9 cellular contexts compared by ENCODE assay signal in genomic region chr3:27943106-27943505, GRCh38.
A peak's percentile ranks its signal among the peaks of the same experiment; 100 is the strongest.
DNase-seq lines count a peak whose midpoint lies in the region; ATAC-seq and TF ChIP-seq lines count a peak whose summit lies in the region.
"Had no signal": no experiment of that assay in that cellular context is flagged by ENCODE, and none has a peak within 500 bp of the region (broad histone marks: within the 10 kb centered on the region; RNA-seq: fewer than 3 reads in every experiment).

No MANE protein-coding gene starts in this region.

- no peak overlapping the region for H2AFZ ChIP-seq in PC-9

- no peaks in the 10 kb centered on the region for H3F3A ChIP-seq in PC-9 (ENCODE audit: insufficient read depth, low read depth)

- POLR2A ChIA-PET in PC-9 (lab: Charles Lee; ENCODE audit: unreplicated experiment): no interaction called here

- H3K9me3 Mint-ChIP-seq in CD14-positive monocyte: peaks cover 0 to 4% (median 0%) of the 10 kb centered on the region in 7 donors

- no peaks in the 10 kb centered on the region for H4K20me1 ChIP-seq in PC-9 (ENCODE audit: insufficient read depth)

- intact Hi-C loops in PC-9 (cut with micrococcal nuclease; ENCODE audit: unreplicated experiment) (no loop called here), CD14-positive monocyte (cut with micrococcal nuclease) (no loop called here)

- no peaks in the 10 kb centered on the region for H3K4me1 ChIP-seq in PC-9 (replicated peaks; ENCODE audit: insufficient read depth)

- ATAC-seq in GM21825 (IDR thresholded peaks at IDR 0.05; ENCODE audit: unreplicated experiment): no peak

- TF ChIP-seq CTCF in AG09319 (IDR thresholded peaks at IDR 0.05; ENCODE audit: low read depth, low read length): peak; percentile 33
- 0 out of 2 replicates have a peak, but pooled peaks have one; percentile 12 for TF ChIP-seq CTCF in GM12874 (IDR thresholded peaks at IDR 0.05; ENCODE audit: insufficient read depth, low read depth, low read length)
- peak; percentile 56 for TF ChIP-seq CTCF in PC-9 (conservative IDR thresholded peaks at IDR 0.05)
- peak; percentile 27 for TF ChIP-seq CTCF in foreskin fibroblast (IDR thresholded peaks at IDR 0.05; ENCODE audit: low read depth, low read length)
- no peak for TF ChIP-seq CTCF in CD14-positive monocyte (IDR thresholded peaks at IDR 0.05)

- peaks cover 1 to 3% (median 1%) of the 10 kb centered on the region in 3 donors for H3K27me3 Mint-ChIP-seq in CD14-positive monocyte (ENCODE audit: low read depth in 3 of 3)

- H3K9me3 ChIP-seq in PC-9 (ENCODE audit: insufficient read depth, low read depth): no peaks in the 10 kb centered on the region

- no peaks in the 10 kb centered on the region for H3K27me3 ChIP-seq in PC-9 (ENCODE audit: insufficient read depth, low read depth)

- H3K4me3 ChIP-seq in PC-9: no peak overlapping the region
- no peak overlapping the region for H3K4me3 ChIP-seq in foreskin fibroblast (ENCODE audit: low read depth in 1 of 2, low read length in 2 of 2)

- H3K4me2 ChIP-seq in PC-9: no peak overlapping the region

- no peaks in the 10 kb centered on the region for H3K36me3 ChIP-seq in PC-9 (ENCODE audit: low read depth)

- DNase-seq in AG09319 (ENCODE audit: extremely low read depth, low read depth): no peak
- no peak for DNase-seq in PC-9
- peak in 1 of 2 donors; percentile 8 for DNase-seq in foreskin fibroblast
- DNase-seq in activated CD4-positive, CD25-positive, alpha-beta regulatory T cell treated with anti-CD3 and anti-CD28 coated beads, Interleukin-2, amount 50 U/mL, for 72 hours: no peak
- DNase-seq in CD14-positive monocyte (ENCODE audit: low spot score): no peak
- DNase-seq in NCI-H510A treated with DMSO at 0.1 percent for 48 hours (lab: John Stamatoyannopoulos, UW): no peak
- DNase-seq: KBM-7 had no signal

- no peaks in the 10 kb centered on the region; the same call in 1 of the 2 replicates for H3K9me2 ChIP-seq in PC-9 (ENCODE audit: insufficient read depth)

- no TSS peak for BruUV-seq in PC-9 (replicated peaks; lab: Mats Ljungman, UMichigan)

- H3K79me2 ChIP-seq in PC-9 (ENCODE audit: low read depth): no peaks in the 10 kb centered on the region

- H3K27ac Mint-ChIP-seq in CD14-positive monocyte: no peak overlapping the region

- CTCF ChIA-PET in PC-9 (lab: Charles Lee): no interaction called here

- no peaks in the 10 kb centered on the region for H3K36me3 Mint-ChIP-seq in CD14-positive monocyte

- H3K4me1 Mint-ChIP-seq in CD14-positive monocyte: no peaks in the 10 kb centered on the region

- no peak overlapping the region for H3K4me3 Mint-ChIP-seq in CD14-positive monocyte

- H3K27ac ChIP-seq in PC-9: no peak overlapping the region
